Comparison of ENCODE assay signal across 1 cellular context in the genomic region with DNA sequence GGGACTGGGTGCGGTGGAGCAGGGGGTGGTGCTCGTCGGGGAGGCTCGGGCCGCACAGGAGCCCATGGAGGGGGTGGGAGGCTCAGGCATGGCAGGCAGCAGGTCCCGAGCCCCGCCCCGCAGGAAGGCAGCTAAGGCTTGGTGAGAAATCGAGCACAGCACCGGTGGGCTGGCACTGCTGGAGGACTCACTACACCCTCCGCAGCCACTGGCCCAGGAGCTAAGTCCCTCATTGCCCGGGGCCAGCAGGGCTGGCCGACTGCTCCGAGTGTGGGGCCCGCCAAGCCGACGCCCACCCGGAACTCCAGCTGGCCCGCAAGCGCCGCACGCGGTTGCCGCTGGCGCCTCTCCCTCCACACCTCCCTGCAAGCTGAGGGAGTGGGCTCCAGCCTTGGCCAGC. TPM values are rescaled to one million over a fixed set of nuclear protein-coding genes. Genes with fewer than 3 reads are reported as not detected.
"Had no signal": no experiment of that assay in that cellular context is flagged by ENCODE, and none has a peak within 500 bp of the region (broad histone marks: within the 10 kb centered on the region; RNA-seq: fewer than 3 reads in every experiment).

No MANE protein-coding gene starts in this region.

RNA-seq across cellular contexts. Expression of a gene that starts 25.4 kb away (rescaled TPM):
- polyA plus RNA-seq: naive thymus-derived CD4-positive, alpha-beta T cell had no signal
